ENCODE assay signal across 2 cellular contexts in the genomic region with DNA sequence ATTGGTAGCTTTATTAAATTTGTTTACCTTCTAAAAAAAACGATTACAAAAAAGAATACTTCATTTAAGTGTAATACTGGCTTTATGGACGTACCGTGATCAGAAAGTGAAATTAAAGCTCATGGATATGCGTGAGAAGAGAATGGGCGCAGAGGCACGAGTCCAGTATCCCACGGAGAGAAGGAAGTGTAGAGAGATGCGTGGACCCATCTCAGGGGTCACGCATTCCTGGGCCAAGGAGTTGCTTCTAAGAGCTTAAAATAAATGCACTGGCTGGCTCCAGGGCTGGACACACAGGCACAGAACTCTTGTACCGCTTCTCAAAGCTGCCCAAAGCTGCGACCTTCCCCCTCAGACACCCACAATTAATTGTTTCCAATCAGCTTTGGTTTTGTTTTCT.
TF ChIP-seq lines count a peak whose summit lies in the region.

No MANE protein-coding gene starts in this region.

TF ChIP-seq in GM23338, 12 proteins besides CTCF, POLR2A, EP300 and RAD21:
- TF ChIP-seq ZNF331 (CRISPR knock-in tag; IDR thresholded peaks at IDR 0.05; ENCODE audit: low read depth): no peak
- TF ChIP-seq CREB1 (CRISPR knock-in tag; IDR thresholded peaks at IDR 0.05; ENCODE audit: low read depth): no peak
- TF ChIP-seq POLR2AphosphoS5 (IDR thresholded peaks at IDR 0.05; ENCODE audit: low read depth): no peak
- TF ChIP-seq, protein P1, sequence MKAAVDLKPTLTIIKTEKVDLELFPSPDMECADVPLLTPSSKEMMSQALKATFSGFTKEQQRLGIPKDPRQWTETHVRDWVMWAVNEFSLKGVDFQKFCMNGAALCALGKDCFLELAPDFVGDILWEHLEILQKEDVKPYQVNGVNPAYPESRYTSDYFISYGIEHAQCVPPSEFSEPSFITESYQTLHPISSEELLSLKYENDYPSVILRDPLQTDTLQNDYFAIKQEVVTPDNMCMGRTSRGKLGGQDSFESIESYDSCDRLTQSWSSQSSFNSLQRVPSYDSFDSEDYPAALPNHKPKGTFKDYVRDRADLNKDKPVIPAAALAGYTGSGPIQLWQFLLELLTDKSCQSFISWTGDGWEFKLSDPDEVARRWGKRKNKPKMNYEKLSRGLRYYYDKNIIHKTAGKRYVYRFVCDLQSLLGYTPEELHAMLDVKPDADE (IDR thresholded peaks at IDR 0.05): no peak
- no peak for TF ChIP-seq STAT1 (IDR thresholded peaks at IDR 0.05; ENCODE audit: unreplicated experiment)
- TF ChIP-seq JUNB (IDR thresholded peaks at IDR 0.05; ENCODE audit: unreplicated experiment): no peak
- no peak for TF ChIP-seq EZH2 (IDR thresholded peaks at IDR 0.05; ENCODE audit: low read depth, unreplicated experiment)
- TF ChIP-seq, protein P2, sequence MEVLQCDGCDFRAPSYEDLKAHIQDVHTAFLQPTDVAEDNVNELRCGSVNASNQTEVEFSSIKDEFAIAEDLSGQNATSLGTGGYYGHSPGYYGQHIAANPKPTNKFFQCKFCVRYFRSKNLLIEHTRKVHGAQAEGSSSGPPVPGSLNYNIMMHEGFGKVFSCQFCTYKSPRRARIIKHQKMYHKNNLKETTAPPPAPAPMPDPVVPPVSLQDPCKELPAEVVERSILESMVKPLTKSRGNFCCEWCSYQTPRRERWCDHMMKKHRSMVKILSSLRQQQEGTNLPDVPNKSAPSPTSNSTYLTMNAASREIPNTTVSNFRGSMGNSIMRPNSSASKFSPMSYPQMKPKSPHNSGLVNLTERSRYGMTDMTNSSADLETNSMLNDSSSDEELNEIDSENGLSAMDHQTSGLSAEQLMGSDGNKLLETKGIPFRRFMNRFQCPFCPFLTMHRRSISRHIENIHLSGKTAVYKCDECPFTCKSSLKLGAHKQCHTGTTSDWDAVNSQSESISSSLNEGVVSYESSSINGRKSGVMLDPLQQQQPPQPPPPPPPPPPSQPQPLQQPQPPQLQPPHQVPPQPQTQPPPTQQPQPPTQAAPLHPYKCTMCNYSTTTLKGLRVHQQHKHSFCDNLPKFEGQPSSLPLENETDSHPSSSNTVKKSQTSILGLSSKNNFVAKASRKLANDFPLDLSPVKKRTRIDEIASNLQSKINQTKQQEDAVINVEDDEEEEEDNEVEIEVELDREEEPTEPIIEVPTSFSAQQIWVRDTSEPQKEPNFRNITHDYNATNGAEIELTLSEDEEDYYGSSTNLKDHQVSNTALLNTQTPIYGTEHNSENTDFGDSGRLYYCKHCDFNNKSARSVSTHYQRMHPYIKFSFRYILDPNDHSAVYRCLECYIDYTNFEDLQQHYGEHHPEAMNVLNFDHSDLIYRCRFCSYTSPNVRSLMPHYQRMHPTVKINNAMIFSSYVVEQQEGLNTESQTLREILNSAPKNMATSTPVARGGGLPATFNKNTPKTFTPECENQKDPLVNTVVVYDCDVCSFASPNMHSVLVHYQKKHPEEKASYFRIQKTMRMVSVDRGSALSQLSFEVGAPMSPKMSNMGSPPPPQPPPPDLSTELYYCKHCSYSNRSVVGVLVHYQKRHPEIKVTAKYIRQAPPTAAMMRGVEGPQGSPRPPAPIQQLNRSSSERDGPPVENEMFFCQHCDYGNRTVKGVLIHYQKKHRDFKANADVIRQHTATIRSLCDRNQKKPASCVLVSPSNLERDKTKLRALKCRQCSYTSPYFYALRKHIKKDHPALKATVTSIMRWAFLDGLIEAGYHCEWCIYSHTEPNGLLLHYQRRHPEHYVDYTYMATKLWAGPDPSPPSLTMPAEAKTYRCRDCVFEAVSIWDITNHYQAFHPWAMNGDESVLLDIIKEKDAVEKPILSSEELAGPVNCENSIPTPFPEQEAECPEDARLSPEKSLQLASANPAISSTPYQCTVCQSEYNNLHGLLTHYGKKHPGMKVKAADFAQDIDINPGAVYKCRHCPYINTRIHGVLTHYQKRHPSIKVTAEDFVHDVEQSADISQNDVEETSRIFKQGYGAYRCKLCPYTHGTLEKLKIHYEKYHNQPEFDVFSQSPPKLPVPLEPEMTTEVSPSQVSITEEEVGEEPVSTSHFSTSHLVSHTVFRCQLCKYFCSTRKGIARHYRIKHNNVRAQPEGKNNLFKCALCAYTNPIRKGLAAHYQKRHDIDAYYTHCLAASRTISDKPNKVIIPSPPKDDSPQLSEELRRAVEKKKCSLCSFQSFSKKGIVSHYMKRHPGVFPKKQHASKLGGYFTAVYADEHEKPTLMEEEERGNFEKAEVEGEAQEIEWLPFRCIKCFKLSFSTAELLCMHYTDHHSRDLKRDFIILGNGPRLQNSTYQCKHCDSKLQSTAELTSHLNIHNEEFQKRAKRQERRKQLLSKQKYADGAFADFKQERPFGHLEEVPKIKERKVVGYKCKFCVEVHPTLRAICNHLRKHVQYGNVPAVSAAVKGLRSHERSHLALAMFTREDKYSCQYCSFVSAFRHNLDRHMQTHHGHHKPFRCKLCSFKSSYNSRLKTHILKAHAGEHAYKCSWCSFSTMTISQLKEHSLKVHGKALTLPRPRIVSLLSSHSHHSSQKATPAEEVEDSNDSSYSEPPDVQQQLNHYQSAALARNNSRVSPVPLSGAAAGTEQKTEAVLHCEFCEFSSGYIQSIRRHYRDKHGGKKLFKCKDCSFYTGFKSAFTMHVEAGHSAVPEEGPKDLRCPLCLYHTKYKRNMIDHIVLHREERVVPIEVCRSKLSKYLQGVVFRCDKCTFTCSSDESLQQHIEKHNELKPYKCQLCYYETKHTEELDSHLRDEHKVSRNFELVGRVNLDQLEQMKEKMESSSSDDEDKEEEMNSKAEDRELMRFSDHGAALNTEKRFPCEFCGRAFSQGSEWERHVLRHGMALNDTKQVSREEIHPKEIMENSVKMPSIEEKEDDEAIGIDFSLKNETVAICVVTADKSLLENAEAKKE (CRISPR knock-in tag; IDR thresholded peaks at IDR 0.05): no peak
- TF ChIP-seq EZH2phosphoT487 (IDR thresholded peaks at IDR 0.05; ENCODE audit: unreplicated experiment): no peak
- no peak for TF ChIP-seq ZNF114 (CRISPR knock-in tag; IDR thresholded peaks at IDR 0.05)

TF ChIP-seq in K562, 482 proteins besides CTCF, POLR2A, EP300 and RAD21:
- TF ChIP-seq, protein P3, sequence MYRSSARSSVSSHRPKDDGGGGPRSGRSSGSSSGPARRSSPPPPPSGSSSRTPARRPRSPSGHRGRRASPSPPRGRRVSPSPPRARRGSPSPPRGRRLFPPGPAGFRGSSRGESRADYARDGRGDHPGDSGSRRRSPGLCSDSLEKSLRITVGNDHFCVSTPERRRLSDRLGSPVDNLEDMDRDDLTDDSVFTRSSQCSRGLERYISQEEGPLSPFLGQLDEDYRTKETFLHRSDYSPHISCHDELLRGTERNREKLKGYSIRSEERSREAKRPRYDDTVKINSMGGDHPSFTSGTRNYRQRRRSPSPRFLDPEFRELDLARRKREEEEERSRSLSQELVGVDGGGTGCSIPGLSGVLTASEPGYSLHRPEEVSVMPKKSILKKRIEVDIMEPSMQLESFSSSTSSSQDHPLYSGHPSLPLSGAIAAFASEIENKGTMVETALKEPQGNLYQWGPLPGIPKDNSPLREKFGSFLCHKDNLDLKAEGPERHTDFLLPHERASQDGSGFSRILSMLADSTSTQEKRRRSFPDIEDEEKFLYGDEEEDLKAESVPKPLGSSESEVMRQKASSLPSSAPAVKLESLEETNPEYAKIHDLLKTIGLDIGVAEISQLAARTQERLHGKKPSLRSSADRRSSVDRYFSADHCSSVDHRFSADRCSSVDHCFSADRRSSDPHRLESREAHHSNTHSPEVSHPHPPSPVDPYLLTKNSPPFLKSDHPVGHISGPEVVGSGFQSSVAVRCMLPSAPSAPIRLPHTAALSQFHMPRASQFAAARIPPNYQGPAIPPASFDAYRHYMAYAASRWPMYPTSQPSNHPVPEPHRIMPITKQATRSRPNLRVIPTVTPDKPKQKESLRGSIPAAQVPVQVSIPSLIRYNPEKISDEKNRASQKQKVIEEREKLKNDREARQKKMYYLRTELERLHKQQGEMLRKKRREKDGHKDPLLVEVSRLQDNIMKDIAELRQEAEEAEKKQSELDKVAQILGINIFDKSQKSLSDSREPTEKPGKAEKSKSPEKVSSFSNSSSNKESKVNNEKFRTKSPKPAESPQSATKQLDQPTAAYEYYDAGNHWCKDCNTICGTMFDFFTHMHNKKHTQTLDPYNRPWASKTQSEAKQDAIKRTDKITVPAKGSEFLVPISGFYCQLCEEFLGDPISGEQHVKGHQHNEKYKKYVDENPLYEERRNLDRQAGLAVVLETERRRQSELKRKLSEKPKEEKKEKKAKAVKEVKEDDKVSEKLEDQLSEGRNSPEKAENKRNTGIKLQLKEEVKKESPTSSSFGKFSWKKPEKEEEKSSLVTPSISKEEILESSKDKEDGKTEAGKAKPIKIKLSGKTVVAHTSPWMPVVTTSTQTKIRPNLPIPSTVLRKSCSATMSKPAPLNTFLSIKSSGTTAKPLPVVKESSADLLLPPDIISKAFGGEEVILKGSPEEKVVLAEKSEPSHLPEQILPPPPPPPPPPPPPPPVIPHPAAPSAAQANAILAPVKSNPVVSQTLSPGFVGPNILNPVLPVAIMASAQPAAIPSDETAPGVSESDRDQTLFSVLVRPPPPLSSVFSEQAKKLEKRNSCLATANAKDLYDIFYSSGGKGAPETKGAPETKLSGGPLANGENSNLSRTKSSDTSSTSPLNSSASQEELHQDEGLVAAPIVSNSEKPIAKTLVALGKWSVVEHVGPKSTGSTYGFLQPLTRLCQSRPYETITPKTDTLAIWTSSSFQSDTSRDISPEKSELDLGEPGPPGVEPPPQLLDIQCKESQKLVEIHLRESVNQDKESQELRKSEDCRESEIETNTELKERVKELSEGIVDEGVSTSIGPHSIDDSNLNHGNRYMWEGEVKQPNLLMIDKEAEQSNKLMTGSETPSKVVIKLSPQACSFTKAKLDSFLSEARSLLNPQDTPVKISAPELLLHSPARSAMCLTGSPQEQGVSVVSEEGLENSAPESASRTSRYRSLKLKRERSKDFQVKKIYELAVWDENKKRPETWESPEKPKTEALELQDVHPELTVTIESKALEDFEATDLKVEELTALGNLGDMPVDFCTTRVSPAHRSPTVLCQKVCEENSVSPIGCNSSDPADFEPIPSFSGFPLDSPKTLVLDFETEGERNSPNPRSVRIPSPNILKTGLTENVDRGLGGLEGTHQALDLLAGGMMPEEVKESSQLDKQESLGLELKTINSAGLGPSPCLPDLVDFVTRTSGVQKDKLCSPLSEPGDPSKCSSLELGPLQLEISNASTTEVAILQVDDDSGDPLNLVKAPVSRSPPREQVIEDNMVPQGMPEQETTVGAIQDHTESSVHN (IDR thresholded peaks at IDR 0.05; ENCODE audit: borderline replicate concordance in 1 of 2, low read depth in 1 of 2): no peak
- TF ChIP-seq, protein P4, sequence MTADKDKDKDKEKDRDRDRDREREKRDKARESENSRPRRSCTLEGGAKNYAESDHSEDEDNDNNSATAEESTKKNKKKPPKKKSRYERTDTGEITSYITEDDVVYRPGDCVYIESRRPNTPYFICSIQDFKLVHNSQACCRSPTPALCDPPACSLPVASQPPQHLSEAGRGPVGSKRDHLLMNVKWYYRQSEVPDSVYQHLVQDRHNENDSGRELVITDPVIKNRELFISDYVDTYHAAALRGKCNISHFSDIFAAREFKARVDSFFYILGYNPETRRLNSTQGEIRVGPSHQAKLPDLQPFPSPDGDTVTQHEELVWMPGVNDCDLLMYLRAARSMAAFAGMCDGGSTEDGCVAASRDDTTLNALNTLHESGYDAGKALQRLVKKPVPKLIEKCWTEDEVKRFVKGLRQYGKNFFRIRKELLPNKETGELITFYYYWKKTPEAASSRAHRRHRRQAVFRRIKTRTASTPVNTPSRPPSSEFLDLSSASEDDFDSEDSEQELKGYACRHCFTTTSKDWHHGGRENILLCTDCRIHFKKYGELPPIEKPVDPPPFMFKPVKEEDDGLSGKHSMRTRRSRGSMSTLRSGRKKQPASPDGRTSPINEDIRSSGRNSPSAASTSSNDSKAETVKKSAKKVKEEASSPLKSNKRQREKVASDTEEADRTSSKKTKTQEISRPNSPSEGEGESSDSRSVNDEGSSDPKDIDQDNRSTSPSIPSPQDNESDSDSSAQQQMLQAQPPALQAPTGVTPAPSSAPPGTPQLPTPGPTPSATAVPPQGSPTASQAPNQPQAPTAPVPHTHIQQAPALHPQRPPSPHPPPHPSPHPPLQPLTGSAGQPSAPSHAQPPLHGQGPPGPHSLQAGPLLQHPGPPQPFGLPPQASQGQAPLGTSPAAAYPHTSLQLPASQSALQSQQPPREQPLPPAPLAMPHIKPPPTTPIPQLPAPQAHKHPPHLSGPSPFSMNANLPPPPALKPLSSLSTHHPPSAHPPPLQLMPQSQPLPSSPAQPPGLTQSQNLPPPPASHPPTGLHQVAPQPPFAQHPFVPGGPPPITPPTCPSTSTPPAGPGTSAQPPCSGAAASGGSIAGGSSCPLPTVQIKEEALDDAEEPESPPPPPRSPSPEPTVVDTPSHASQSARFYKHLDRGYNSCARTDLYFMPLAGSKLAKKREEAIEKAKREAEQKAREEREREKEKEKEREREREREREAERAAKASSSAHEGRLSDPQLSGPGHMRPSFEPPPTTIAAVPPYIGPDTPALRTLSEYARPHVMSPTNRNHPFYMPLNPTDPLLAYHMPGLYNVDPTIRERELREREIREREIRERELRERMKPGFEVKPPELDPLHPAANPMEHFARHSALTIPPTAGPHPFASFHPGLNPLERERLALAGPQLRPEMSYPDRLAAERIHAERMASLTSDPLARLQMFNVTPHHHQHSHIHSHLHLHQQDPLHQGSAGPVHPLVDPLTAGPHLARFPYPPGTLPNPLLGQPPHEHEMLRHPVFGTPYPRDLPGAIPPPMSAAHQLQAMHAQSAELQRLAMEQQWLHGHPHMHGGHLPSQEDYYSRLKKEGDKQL (CRISPR knock-in tag; IDR thresholded peaks at IDR 0.05; ENCODE audit: borderline replicate concordance): no peak
- TF ChIP-seq SIX5 (IDR thresholded peaks at IDR 0.05; ENCODE audit: borderline replicate concordance in 1 of 2, insufficient read depth in 1 of 2, low read depth in 1 of 2, low read length in 2 of 2) (no peak), ZSCAN29 (IDR thresholded peaks at IDR 0.05) (no peak), NELFE (IDR thresholded peaks at IDR 0.05; ENCODE audit: insufficient read depth, insufficient read length) (no peak), SMAD4 (CRISPR knock-in tag; conservative IDR thresholded peaks at IDR 0.05) (no peak), ZNF12 (CRISPR knock-in tag; IDR thresholded peaks at IDR 0.05) (no peak)
